5 cellular contexts compared by ENCODE assay signal in genomic region chr11:117810056-117810451, GRCh38. TPM values are rescaled to one million over a fixed set of nuclear protein-coding genes. Genes with fewer than 3 reads are reported as not detected.
"Had no signal": no experiment of that assay in that cellular context is flagged by ENCODE, and none has a peak within 500 bp of the region (broad histone marks: within the 10 kb centered on the region; RNA-seq: fewer than 3 reads in every experiment).

No MANE protein-coding gene starts in this region.

RNA-seq across cellular contexts. Expression of gene DSCAML1, which starts 13.0 kb away (rescaled TPM):
- total RNA-seq: activated T-helper 2 cell treated with anti-CD3 and anti-CD28 coated beads, Interferon-gamma antibody, Interleukin-2, Interleukin-4, amounts not matched to agents 10 μg/mL and 5 μg/mL and 100 μg/mL, durations not matched to agents 14 hours and 24 hours and 36 hours; ascending aorta; esophagus mucosa had no signal
- polyA plus RNA-seq: immature natural killer cell, SK-N-SH had no signal

RNA-seq across cellular contexts. Expression of gene FXYD2, which starts 14.5 kb away (rescaled TPM):
- total RNA-seq: ascending aorta, esophagus mucosa had no signal
- polyA plus RNA-seq: SK-N-SH had no signal
